Comparison of ENCODE assay signal across 14 cellular contexts in the genomic region with DNA sequence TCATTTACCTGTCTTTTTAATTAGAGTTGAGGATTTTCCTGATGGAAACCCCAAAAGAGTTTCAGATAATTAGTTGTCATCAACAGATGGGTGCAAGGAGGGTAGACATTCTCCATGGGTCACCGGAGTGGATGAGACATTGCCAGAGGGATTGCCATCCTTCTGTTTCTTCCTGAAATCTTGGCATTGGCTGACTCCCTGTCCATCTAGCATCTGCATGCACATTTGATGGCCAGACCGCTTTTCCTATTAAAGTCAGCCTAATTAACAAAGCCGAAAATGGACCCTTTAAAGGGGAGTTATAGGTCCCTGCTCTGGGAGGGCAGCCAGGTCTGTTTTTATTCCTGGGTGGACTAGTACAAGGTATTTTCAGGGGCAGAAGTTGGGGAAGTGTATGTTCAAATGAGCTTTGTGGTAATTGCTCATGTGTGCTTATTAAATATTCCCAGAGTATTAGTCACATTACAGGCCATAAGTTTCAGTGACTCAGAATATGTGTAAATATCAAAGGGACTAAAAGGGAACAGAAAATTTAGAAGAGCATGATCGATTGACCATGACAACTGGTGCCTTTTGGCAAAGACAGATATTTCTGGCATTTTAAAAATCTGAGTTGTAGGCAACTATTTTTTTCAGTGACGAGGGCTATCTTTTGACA.
DNase-seq lines count a peak whose midpoint lies in the region; ATAC-seq and TF ChIP-seq lines count a peak whose summit lies in the region.
"Had no signal": no experiment of that assay in that cellular context is flagged by ENCODE, and none has a peak within 500 bp of the region (broad histone marks: within the 10 kb centered on the region; RNA-seq: fewer than 3 reads in every experiment).

No MANE protein-coding gene starts in this region.

- H3K9me3 Mint-ChIP-seq in chondrocyte (ENCODE audit: low read depth), result no peaks in the 10 kb centered on the region

- no peak for TF ChIP-seq CTCF in astrocyte of the spinal cord (IDR thresholded peaks at IDR 0.05; ENCODE audit: low read depth, low read length)
- TF ChIP-seq CTCF in chondrocyte (IDR thresholded peaks at IDR 0.05), result no peak

- no peaks in the 10 kb centered on the region for H3K27me3 Mint-ChIP-seq in chondrocyte (ENCODE audit: low read depth)

- DNase-seq in AG20443 (ENCODE audit: low spot score) (peak; percentile 18), astrocyte of the spinal cord (ENCODE audit: low read depth, low spot score) (peak; percentile 41), myocyte (ENCODE audit: low read depth) (peak; percentile 45), SW 1271 (lab: John Stamatoyannopoulos, UW) (no peak), chondrocyte (ENCODE audit: low spot score) (no peak)
- no peak for DNase-seq in activated CD8-positive, alpha-beta memory T cell treated with anti-CD3 and anti-CD28 coated beads for 24 hours
- DNase-seq: activated CD4-positive, CD25-positive, alpha-beta regulatory T cell; activated T-cell treated with anti-CD3 and anti-CD28 coated beads for 4 hours; colonic mucosa; NCI-H2227 treated with DMSO at 0.1 percent for 48 hours; nucleus accumbens had no signal

- no peak overlapping the region for H3K4me3 ChIP-seq in astrocyte of the spinal cord (ENCODE audit: low read depth, low read length)
- H3K4me3 ChIP-seq: colonic mucosa, smooth muscle cell had no signal

- peaks cover 4% of the 10 kb centered on the region for H3K36me3 Mint-ChIP-seq in chondrocyte (ENCODE audit: low read depth)

- ATAC-seq in HG03378 (IDR thresholded peaks at IDR 0.05; ENCODE audit: unreplicated experiment), result peak; percentile 53
- ATAC-seq in HG03342 (IDR thresholded peaks at IDR 0.05; ENCODE audit: unreplicated experiment), result no peak

- no peak overlapping the region for H3K27ac Mint-ChIP-seq in chondrocyte (ENCODE audit: unreplicated experiment)

- H3K4me1 Mint-ChIP-seq in chondrocyte (ENCODE audit: low read depth), result peaks cover 14% of the 10 kb centered on the region

- in situ Hi-C loops in astrocyte of the spinal cord (cut with HindIII; ENCODE audit: low sequenced_read_pairs), result no loop called here

- no peak overlapping the region for H3K4me3 Mint-ChIP-seq in chondrocyte (ENCODE audit: unreplicated experiment)

Comparison
In these comparisons a context has a peak if more than half of its experiments do, and no peak if none do; other contexts are left out.
1. DNase-seq: peak in AG20443 (single experiment), astrocyte of the spinal cord (single experiment) and myocyte (single experiment); none in SW 1271 (0 of 2), chondrocyte (single experiment) and activated CD8-positive, alpha-beta memory T cell treated with anti-CD3 and anti-CD28 coated beads for 24 hours (single experiment).